In the genomic region with DNA sequence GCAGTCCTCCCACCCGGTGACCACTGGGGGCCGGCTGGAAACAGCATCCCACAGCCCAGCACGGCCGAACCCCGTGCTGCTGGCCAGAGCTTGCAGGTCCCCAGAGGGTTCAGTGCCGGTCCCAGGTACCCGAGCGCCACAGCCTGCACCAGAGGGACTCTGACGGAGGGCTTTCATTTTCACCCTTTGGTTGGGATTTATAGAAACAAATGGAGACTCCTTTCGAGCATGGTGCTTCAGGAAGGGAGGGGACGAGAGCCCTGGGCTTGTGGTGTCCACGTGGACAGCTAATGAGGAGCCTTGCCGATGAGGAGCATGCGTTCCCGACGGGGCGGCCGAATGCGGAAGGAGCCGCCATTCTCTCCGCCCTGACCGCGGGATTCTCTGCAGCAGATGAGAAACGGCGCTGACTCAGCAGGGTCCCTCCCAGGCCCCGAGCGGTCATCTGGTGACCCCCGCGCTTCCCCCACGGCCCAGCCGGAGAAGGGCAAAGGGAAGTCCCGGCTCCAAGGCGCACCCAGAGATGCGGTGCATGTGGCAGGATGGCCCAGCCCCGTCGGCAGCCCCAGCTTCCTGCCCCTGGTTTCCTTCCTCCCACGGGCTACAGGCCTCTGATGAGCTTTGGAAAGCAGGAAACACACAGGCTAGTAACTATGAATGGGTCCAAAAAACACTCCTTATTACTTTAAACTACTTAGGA, we compare ENCODE assay signal across 8 cellular contexts. TPM values are rescaled to one million over a fixed set of nuclear protein-coding genes. Genes with fewer than 3 reads are reported as not detected.
A peak's percentile ranks its signal among the peaks of the same experiment; 100 is the strongest.
DNase-seq lines count a peak whose midpoint lies in the region; ATAC-seq and TF ChIP-seq lines count a peak whose summit lies in the region.

No MANE protein-coding gene starts in this region.

- H3K4me1 Mint-ChIP-seq in dendritic cell treated with granulocyte-macrophage colony-stimulating factor and Interleukin-4, amounts not matched to agents 40 ng/mL and 50 ng/mL, for 4 days (ENCODE audit: low read depth): peaks cover 52% of the 10 kb centered on the region
- peaks cover 46% of the 10 kb centered on the region for H3K4me1 Mint-ChIP-seq in stimulated activated naive CD8-positive, alpha-beta T cell treated with anti-CD3 and anti-CD28 coated beads, Interleukin-15, amount 100 ng/mL, for 72 hours

- no peaks in the 10 kb centered on the region for H3K9me3 Mint-ChIP-seq in dendritic cell treated with granulocyte-macrophage colony-stimulating factor and Interleukin-4, amounts not matched to agents 40 ng/mL and 50 ng/mL, for 4 days
- H3K9me3 Mint-ChIP-seq in stimulated activated naive CD8-positive, alpha-beta T cell treated with anti-CD3 and anti-CD28 coated beads, Interleukin-15, amount 100 ng/mL, for 72 hours: no peaks in the 10 kb centered on the region

- H3K4me3 Mint-ChIP-seq in dendritic cell treated with granulocyte-macrophage colony-stimulating factor and Interleukin-4, amounts not matched to agents 40 ng/mL and 50 ng/mL, for 4 days: peak overlapping the region; percentile 64
- H3K4me3 Mint-ChIP-seq in stimulated activated naive CD8-positive, alpha-beta T cell treated with anti-CD3 and anti-CD28 coated beads, Interleukin-15, amount 100 ng/mL, for 72 hours: peak overlapping the region; percentile 87 to 93

- H3K9me3 ChIP-seq in muscle layer of duodenum (ENCODE audit: control insufficient read depth in 1 of 2, low read length in 2 of 2): no peaks in the 10 kb centered on the region

- peaks cover 5 to 23% of the 10 kb centered on the region in 2 donors for H3K4me1 ChIP-seq in muscle layer of duodenum (ENCODE audit: control insufficient read depth in 1 of 2, insufficient read depth in 2 of 2, low read length in 2 of 2)

- H3K4me3 ChIP-seq in muscle layer of duodenum (ENCODE audit: low read depth in 1 of 2, low read length in 2 of 2): peak overlapping the region; percentile 23 to 37

- peak; percentile 52 to 56 for DNase-seq in activated CD4-positive, alpha-beta T cell treated with anti-CD3 and anti-CD28 coated beads for 24 hours (ENCODE audit: low read depth in 2 of 2)
- peak; percentile 37 to 67 for DNase-seq in stimulated activated naive CD8-positive, alpha-beta T cell treated with anti-CD3 and anti-CD28 coated beads, Interleukin-15, amount 100 ng/mL, for 72 hours
- DNase-seq in HT-29 (ENCODE audit: low spot score): no peak

- no peaks in the 10 kb centered on the region for H3K27me3 ChIP-seq in muscle layer of duodenum (ENCODE audit: low read depth, low read length)

- H3K27ac Mint-ChIP-seq in dendritic cell treated with granulocyte-macrophage colony-stimulating factor and Interleukin-4, amounts not matched to agents 40 ng/mL and 50 ng/mL, for 4 days: peak overlapping the region; percentile 94
- H3K27ac Mint-ChIP-seq in stimulated activated naive CD8-positive, alpha-beta T cell treated with anti-CD3 and anti-CD28 coated beads, Interleukin-15, amount 100 ng/mL, for 72 hours: peak overlapping the region; percentile 96 to 98

- peaks cover 5 to 33% of the 10 kb centered on the region in 2 donors for H3K36me3 ChIP-seq in muscle layer of duodenum (ENCODE audit: control insufficient read depth in 1 of 2, insufficient read depth in 2 of 2, low read length in 2 of 2)

- H3K36me3 Mint-ChIP-seq in dendritic cell treated with granulocyte-macrophage colony-stimulating factor and Interleukin-4, amounts not matched to agents 40 ng/mL and 50 ng/mL, for 4 days (ENCODE audit: low read depth): peaks cover 85% of the 10 kb centered on the region

- ATAC-seq in stimulated activated naive CD8-positive, alpha-beta T cell treated with anti-CD3 and anti-CD28 coated beads, Interleukin-15, amount 100 ng/mL, for 72 hours: peak; percentile 90
- ATAC-seq in HG02981 (IDR thresholded peaks at IDR 0.05; ENCODE audit: unreplicated experiment) (no peak), HG02798 (IDR thresholded peaks at IDR 0.05; ENCODE audit: poor library complexity, unreplicated experiment) (no peak)

- peak overlapping the region; percentile 63 for H3K27ac ChIP-seq in muscle layer of duodenum (ENCODE audit: low read length)

- peak; percentile 59 for TF ChIP-seq POLR2A in GM18951 (IDR thresholded peaks at IDR 0.05; ENCODE audit: extremely low read depth, insufficient read depth, insufficient read length)

- in situ Hi-C loops in GM18951 (cut with MboI; ENCODE audit: low sequenced_read_pairs, unreplicated experiment): no loop called here

- H3K27me3 Mint-ChIP-seq in dendritic cell treated with granulocyte-macrophage colony-stimulating factor and Interleukin-4, amounts not matched to agents 40 ng/mL and 50 ng/mL, for 4 days: no peaks in the 10 kb centered on the region
- H3K27me3 Mint-ChIP-seq in stimulated activated naive CD8-positive, alpha-beta T cell treated with anti-CD3 and anti-CD28 coated beads, Interleukin-15, amount 100 ng/mL, for 72 hours: no peaks in the 10 kb centered on the region

- intact Hi-C loops in dendritic cell treated with granulocyte-macrophage colony-stimulating factor and Interleukin-4, amounts not matched to agents 40 ng/mL and 50 ng/mL, for 4 days (cut with micrococcal nuclease): no loop called here

RNA-seq across cellular contexts. Expression of a gene that starts 9.8 kb away (rescaled TPM):
- 109 and 116 TPM in 2 replicates for total RNA-seq in HT-29 (2014; rRNA removed; shearing (Covaris generic))

RNA-seq across cellular contexts. Expression of a gene that starts 46.2 kb away (rescaled TPM):
- total RNA-seq in HT-29 (2014; rRNA removed; shearing (Covaris generic)): 87.4 and 96.5 TPM in 2 replicates

RNA-seq across cellular contexts. Expression of a gene that starts 46.5 kb away (rescaled TPM):
- total RNA-seq in HT-29 (2014; rRNA removed; shearing (Covaris generic)): 39.4 and 46.2 TPM in 2 replicates
